Comparison of ENCODE assay signal across 16 cellular contexts in the genomic region with DNA sequence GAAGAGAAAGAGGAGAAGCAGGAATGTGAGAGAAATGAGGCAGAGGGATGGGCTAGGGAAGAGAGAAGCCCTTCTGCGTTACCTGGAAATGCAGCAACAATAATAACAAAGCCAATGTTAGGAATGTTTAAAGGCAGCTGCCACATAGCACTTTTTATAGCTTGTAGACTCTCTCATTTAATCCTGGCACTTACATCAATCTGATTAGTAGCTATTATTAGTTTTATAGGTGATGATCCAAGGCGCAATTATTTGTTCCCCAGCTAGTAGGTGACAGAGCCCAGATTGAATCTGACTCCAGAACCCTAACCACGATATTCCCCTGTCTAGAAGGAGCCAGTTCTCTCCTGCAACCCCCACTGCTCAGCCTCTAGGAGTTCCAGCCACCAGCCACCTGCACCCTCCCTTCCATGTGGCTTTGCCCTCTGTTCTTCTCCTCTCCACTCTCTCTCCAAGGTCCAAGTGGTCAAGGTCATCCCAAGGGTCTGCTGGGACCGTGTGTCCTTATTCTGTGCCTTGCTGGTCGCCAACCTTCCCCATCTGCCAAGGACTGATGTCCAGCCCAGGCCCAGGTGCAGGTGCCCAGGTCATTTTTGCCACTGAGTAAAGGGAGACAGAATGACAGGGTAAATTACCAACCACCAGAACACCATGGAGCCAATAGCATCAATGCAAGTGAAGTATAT. TPM values are rescaled to one million over a fixed set of nuclear protein-coding genes. Genes with fewer than 3 reads are reported as not detected.
DNase-seq lines count a peak whose midpoint lies in the region; ATAC-seq, FAIRE-seq and TF ChIP-seq lines count a peak whose summit lies in the region.
"Had no signal": no experiment of that assay in that cellular context is flagged by ENCODE, and none has a peak within 500 bp of the region (broad histone marks: within the 10 kb centered on the region; RNA-seq: fewer than 3 reads in every experiment).

No MANE protein-coding gene starts in this region.

- dilution Hi-C loops in endothelial cell of umbilical vein (cut with MboI; ENCODE audit: extremely low pct_ligation_motif_present, low sequenced_read_pairs) = no loop called here

- H3K9me1 ChIP-seq in endothelial cell of umbilical vein (replicated peaks; ENCODE audit: control insufficient read depth, extremely low read depth, insufficient read depth, low read length) = no peaks in the 10 kb centered on the region

- POLR2A ChIA-PET in endothelial cell of umbilical vein (lab: Charles Lee) = no interaction called here

- peaks cover 39% of the 10 kb centered on the region for H3K4me1 Mint-ChIP-seq in type B pancreatic cell (ENCODE audit: unreplicated experiment)

- H3K9me3 Mint-ChIP-seq in type B pancreatic cell = peaks cover 3% of the 10 kb centered on the region
- H3K9me3 Mint-ChIP-seq: activated naive CD4-positive, alpha-beta T cell treated with anti-CD3 and anti-CD28 coated beads, Interleukin-2, amount 50 U/mL, for 24 hours; activated T-cell treated with anti-CD3 and anti-CD28 coated beads, Interleukin-2, amount 50 U/mL, for 72 hours; effector memory CD8-positive, alpha-beta T cell had no signal

- H3K79me2 ChIP-seq in OCI-LY3 (ENCODE audit: low read length) (no peaks in the 10 kb centered on the region), endothelial cell of umbilical vein (ENCODE audit: control insufficient read depth, insufficient read depth, low read length) (no peaks in the 10 kb centered on the region)

- H3K36me3 Mint-ChIP-seq in type B pancreatic cell = no peaks in the 10 kb centered on the region
- H3K36me3 Mint-ChIP-seq: activated naive CD4-positive, alpha-beta T cell treated with anti-CD3 and anti-CD28 coated beads, Interleukin-2, amount 50 U/mL, for 24 hours had no signal

- WGBS in small intestine, 3 donors = 28 to 56% (median 31%) methylated on average over 5 of the region's 5 CpGs

- H3K27ac Mint-ChIP-seq in type B pancreatic cell = peak overlapping the region; percentile 68
- H3K27ac Mint-ChIP-seq: activated naive CD4-positive, alpha-beta T cell treated with anti-CD3 and anti-CD28 coated beads, Interleukin-2, amount 50 U/mL, for 24 hours; effector memory CD8-positive, alpha-beta T cell had no signal

- CTCF ChIA-PET in endothelial cell of umbilical vein (lab: Charles Lee) = interaction anchor here (0.6 to 11.8 kb wide), 29 partner anchors 9 to 195 kb away, joined by 3 to 450 read pairs (median 4); a partner anchor contains a TSS

- H3K36me3 ChIP-seq in OCI-LY3 (replicated peaks; ENCODE audit: low read depth, low read length) (no peaks in the 10 kb centered on the region), endothelial cell of umbilical vein (ENCODE audit: control insufficient read depth in 2 of 2, extremely low read depth in 1 of 2, insufficient read depth in 2 of 2, low read length in 2 of 2) (no peaks in the 10 kb centered on the region), small intestine (ENCODE audit: control insufficient read depth in 2 of 2, insufficient read depth in 2 of 2, low read length in 2 of 2) (no peaks in the 10 kb centered on the region)
- H3K36me3 ChIP-seq: left lung, stomach, upper lobe of left lung had no signal

- H3K9me3 ChIP-seq in OCI-LY3 (ENCODE audit: insufficient read depth, low read length) = no peaks in the 10 kb centered on the region
- no peaks in the 10 kb centered on the region for H3K9me3 ChIP-seq in endothelial cell of umbilical vein (replicated peaks; ENCODE audit: control insufficient read depth, insufficient read depth, low read length)
- H3K9me3 ChIP-seq in small intestine (ENCODE audit: control insufficient read depth, low read depth) = no peaks in the 10 kb centered on the region
- H3K9me3 ChIP-seq: left lung, mucosa of descending colon, stomach, upper lobe of left lung had no signal

- peak; percentile 6 for ATAC-seq in Right ventricle myocardium inferior
- no peak for ATAC-seq in GM18511 (IDR thresholded peaks at IDR 0.05; ENCODE audit: unreplicated experiment)
- ATAC-seq in GM18498 (IDR thresholded peaks at IDR 0.05; ENCODE audit: unreplicated experiment) = no peak

- DNase-seq in Right ventricle myocardium inferior (ENCODE audit: missing footprints) = no peak
- DNase-seq in cardiac septum (ENCODE audit: low spot score) = no peak
- DNase-seq in endothelial cell of umbilical vein (ENCODE audit: low read depth, low spot score) = no peak
- DNase-seq in type B pancreatic cell (ENCODE audit: extremely low spot score, unreplicated experiment) = no peak
- DNase-seq in small intestine = no peak
- DNase-seq: MV-4-11 had no signal

- H3K27ac ChIP-seq in OCI-LY3 (ENCODE audit: low read length) (no peak overlapping the region), endothelial cell of umbilical vein (ENCODE audit: insufficient read depth, low read depth, low read length) (no peak overlapping the region), small intestine (ENCODE audit: low read depth in 1 of 2, low read length in 1 of 2) (no peak overlapping the region)
- H3K27ac ChIP-seq: left lung, stomach had no signal

- H3K4me2 ChIP-seq in OCI-LY3 (ENCODE audit: low read length) = 0 out of 2 replicates have a peak overlapping the region, but pooled peaks have one; percentile 9
- H3K4me2 ChIP-seq in endothelial cell of umbilical vein (ENCODE audit: insufficient read depth, low read length) = no peak overlapping the region

- H3K4me3 Mint-ChIP-seq in type B pancreatic cell = no peak overlapping the region
- H3K4me3 Mint-ChIP-seq: activated naive CD4-positive, alpha-beta T cell treated with anti-CD3 and anti-CD28 coated beads, Interleukin-2, amount 50 U/mL, for 24 hours; activated T-cell treated with anti-CD3 and anti-CD28 coated beads, Interleukin-2, amount 50 U/mL, for 72 hours; effector memory CD8-positive, alpha-beta T cell had no signal

- no peak overlapping the region for H3K4me3 ChIP-seq in OCI-LY3 (ENCODE audit: low read length)
- H3K4me3 ChIP-seq in endothelial cell of umbilical vein (replicated peaks in 1 of 3; ENCODE audit: insufficient read depth in 1 of 3, low read depth in 1 of 3, low read length in 3 of 3) = no peak overlapping the region
- no peak overlapping the region for H3K4me3 ChIP-seq in small intestine (ENCODE audit: low read depth in 1 of 2, low read length in 2 of 2)
- H3K4me3 ChIP-seq: left lung, mucosa of descending colon, stomach, upper lobe of left lung had no signal

- no peak for TF ChIP-seq POLR2A in endothelial cell of umbilical vein (IDR thresholded peaks at IDR 0.05; ENCODE audit: low read depth, low read length)

- H3K27me3 Mint-ChIP-seq in type B pancreatic cell = no peaks in the 10 kb centered on the region

- BruUV-seq in endothelial cell of umbilical vein (replicated peaks; lab: Mats Ljungman, UMichigan) = no TSS peak

- H3K4me1 ChIP-seq in OCI-LY3 (ENCODE audit: low read length) (peaks cover 8% of the 10 kb centered on the region), endothelial cell of umbilical vein (ENCODE audit: control insufficient read depth, extremely low read depth, insufficient read depth, low read length) (no peaks in the 10 kb centered on the region), small intestine (ENCODE audit: control insufficient read depth in 2 of 2, insufficient read depth in 1 of 2, low read depth in 1 of 2, low read length in 1 of 2) (no peaks in the 10 kb centered on the region)

- no peak overlapping the region; the same call in 1 of the 2 replicates for H2AFZ ChIP-seq in OCI-LY3 (ENCODE audit: low read depth, low read length)
- no peak overlapping the region for H2AFZ ChIP-seq in endothelial cell of umbilical vein (ENCODE audit: low read depth, low read length)

- FAIRE-seq in endothelial cell of umbilical vein (lab: Jason Lieb, UNC) = peak; percentile 12
- FAIRE-seq in small intestine (lab: Jason Lieb, UNC) = no peak

- intact Hi-C loops in Right ventricle myocardium inferior (cut with DNase I) = loop anchor here (1.0 to 2.0 kb wide), 2 partner anchors 28 to 155 kb away; no protein-coding TSS in a partner anchor
- intact Hi-C loops in cardiac septum (cut with DNase I) = loop anchor here (1.0 to 2.0 kb wide), 2 partner anchors 156 to 192 kb away; no protein-coding TSS in a partner anchor
- intact Hi-C loops in endothelial cell of umbilical vein (cut with micrococcal nuclease) = loop anchor here (1.0 kb wide), 3 partner anchors 9 to 155 kb away; no protein-coding TSS in a partner anchor

- no peak for TF ChIP-seq CTCF in OCI-LY3 (IDR thresholded peaks at IDR 0.05; ENCODE audit: low read depth, low read length)
- TF ChIP-seq CTCF in endothelial cell of umbilical vein (IDR thresholded peaks at IDR 0.05; ENCODE audit: extremely low read depth in 1 of 2, insufficient read depth in 1 of 2, low read depth in 1 of 2, low read length in 2 of 2) = no peak
- TF ChIP-seq CTCF in type B pancreatic cell (conservative IDR thresholded peaks at IDR 0.05) = no peak

- H3K27me3 ChIP-seq in OCI-LY3 (ENCODE audit: low read depth, low read length) (peaks cover 17% of the 10 kb centered on the region), endothelial cell of umbilical vein (ENCODE audit: control insufficient read depth in 2 of 2, insufficient read depth in 2 of 2, low read length in 2 of 2) (peaks cover 0 to 2% of the 10 kb centered on the region in 2 experiments), small intestine (ENCODE audit: control insufficient read depth in 2 of 2, insufficient read depth in 2 of 2, low read length in 2 of 2) (no peaks in the 10 kb centered on the region)
- H3K27me3 ChIP-seq: left lung, stomach, upper lobe of left lung had no signal

- H4K20me1 ChIP-seq in OCI-LY3 (ENCODE audit: insufficient read depth, low read length) (no peaks in the 10 kb centered on the region), endothelial cell of umbilical vein (replicated peaks; ENCODE audit: control insufficient read depth, extremely low read depth, insufficient read depth, low read length) (no peaks in the 10 kb centered on the region)

- H3K9ac ChIP-seq in OCI-LY3 (ENCODE audit: low read length) (no peak overlapping the region), endothelial cell of umbilical vein (replicated peaks; ENCODE audit: extremely low read depth, insufficient read depth, low read length) (no peak overlapping the region)

RNA-seq across cellular contexts. Expression of a gene that starts 29.4 kb away (rescaled TPM):
- total RNA-seq in Right ventricle myocardium inferior (72.7 TPM), cardiac septum (45.9 TPM), endothelial cell of umbilical vein (17.4 and 17.7 TPM in 2 replicates), type B pancreatic cell (ENCODE audit: low replicate concordance) (27.2 and 34.0 TPM in 2 replicates)
- polyA plus RNA-seq in endothelial cell of umbilical vein (7.6 and 8.8 TPM in 2 replicates), small intestine (1 to 10 TPM; 7.6 to 9.2 (median 8.5) TPM)
- 9.0 and 9.6 TPM in 2 replicates for polyA plus RNA-seq in endothelial cell of umbilical vein (2011; cell fraction: cytosol; rRNA removed)
- polyA plus RNA-seq in endothelial cell of umbilical vein (2011; cell fraction: nucleus; rRNA removed) = 7.7 and 8.8 TPM in 2 replicates
- polyA plus RNA-seq in endothelial cell of umbilical vein (2012) = 8.7 and 10.6 TPM in 2 replicates
- polyA minus RNA-seq in endothelial cell of umbilical vein = 16.4 and 17.6 TPM in 2 replicates
- polyA minus RNA-seq in endothelial cell of umbilical vein (2011; cell fraction: cytosol; rRNA and poly(A)+ RNA removed) = 8.1 TPM
- polyA minus RNA-seq in endothelial cell of umbilical vein (2011; cell fraction: nucleus; rRNA and poly(A)+ RNA removed) = 6.1 and 9.5 TPM in 2 replicates

RNA-seq across cellular contexts. Expression of a gene that starts 40.1 kb away (rescaled TPM):
- total RNA-seq in Right ventricle myocardium inferior (41.1 TPM), cardiac septum (46.0 TPM), endothelial cell of umbilical vein (23.1 and 23.3 TPM in 2 replicates), type B pancreatic cell (ENCODE audit: low replicate concordance) (59.7 and 116 TPM in 2 replicates)
- polyA plus RNA-seq in endothelial cell of umbilical vein (9.3 and 11.8 TPM in 2 replicates), small intestine (10 to 100 TPM in 1 of 3 donors, 1 to 10 TPM in 2; 2.0 to 14.3 (median 3.2) TPM)
- polyA plus RNA-seq in endothelial cell of umbilical vein (2011; cell fraction: cytosol; rRNA removed) = 5.0 and 8.9 TPM in 2 replicates
- 8.3 and 11.8 TPM in 2 replicates for polyA plus RNA-seq in endothelial cell of umbilical vein (2011; cell fraction: nucleus; rRNA removed)
- 9.8 and 13.7 TPM in 2 replicates for polyA plus RNA-seq in endothelial cell of umbilical vein (2012)
- 6.5 and 8.8 TPM in 2 replicates for polyA minus RNA-seq in endothelial cell of umbilical vein
- polyA minus RNA-seq in endothelial cell of umbilical vein (2011; cell fraction: cytosol; rRNA and poly(A)+ RNA removed) = 14.1 TPM
- 4.9 and 14.9 TPM in 2 replicates for polyA minus RNA-seq in endothelial cell of umbilical vein (2011; cell fraction: nucleus; rRNA and poly(A)+ RNA removed)
